Comparison of ENCODE assay signal across 1 cellular context in genomic region chr17:19551708-19552148, GRCh38.
TF ChIP-seq lines count a peak whose summit lies in the region.

No MANE protein-coding gene starts in this region.

TF ChIP-seq in liver, 16 proteins besides CTCF, POLR2A, EP300 and RAD21 (continued from another document):
- TF ChIP-seq, protein P1, sequence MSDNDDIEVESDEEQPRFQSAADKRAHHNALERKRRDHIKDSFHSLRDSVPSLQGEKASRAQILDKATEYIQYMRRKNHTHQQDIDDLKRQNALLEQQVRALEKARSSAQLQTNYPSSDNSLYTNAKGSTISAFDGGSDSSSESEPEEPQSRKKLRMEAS (IDR thresholded peaks at IDR 0.05) = peak; percentile 98
- TF ChIP-seq NR2F2 (IDR thresholded peaks at IDR 0.05) = peak; percentile 72
